Comparison of ENCODE assay signal across 30 cellular contexts in the genomic region with DNA sequence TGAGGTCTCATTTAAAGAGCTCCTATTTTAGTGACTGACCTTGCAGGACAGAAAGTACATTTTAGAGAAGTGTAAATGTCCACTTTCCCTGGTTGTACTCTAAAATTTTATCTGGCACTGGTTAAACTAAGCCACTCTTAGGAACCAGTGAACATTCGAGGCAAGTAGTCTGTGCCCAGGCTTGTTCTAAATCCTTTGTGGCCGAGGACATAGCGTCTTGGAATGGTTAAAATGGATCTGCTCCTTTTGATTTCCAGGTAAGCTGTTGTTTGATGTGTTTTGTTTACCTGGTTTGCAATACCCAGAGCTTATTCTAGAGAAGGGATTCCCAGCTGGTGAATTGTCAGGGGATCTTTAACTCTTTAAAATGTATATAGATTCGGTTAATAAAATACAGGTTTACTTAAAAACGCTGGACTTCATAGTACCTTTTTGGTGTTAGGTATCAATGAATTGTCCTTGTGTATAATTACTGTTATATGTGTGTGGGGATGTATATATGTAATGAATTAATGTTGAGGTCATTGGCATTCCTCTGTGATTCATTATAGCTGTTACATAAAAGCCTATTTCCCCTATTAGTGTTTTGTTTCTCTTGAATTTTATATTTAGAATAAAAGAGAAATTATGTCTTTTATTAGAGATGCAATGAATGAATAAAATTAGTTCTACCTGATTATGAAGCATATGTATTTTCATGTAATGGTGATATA. TPM values are rescaled to one million over a fixed set of nuclear protein-coding genes. Genes with fewer than 3 reads are reported as not detected.
A peak's percentile ranks its signal among the peaks of the same experiment; 100 is the strongest.
DNase-seq lines count a peak whose midpoint lies in the region; ATAC-seq, FAIRE-seq and TF ChIP-seq lines count a peak whose summit lies in the region.
"Had no signal": no experiment of that assay in that cellular context is flagged by ENCODE, and none has a peak within 500 bp of the region (broad histone marks: within the 10 kb centered on the region; RNA-seq: fewer than 3 reads in every experiment).

No MANE protein-coding gene starts in this region.

- peaks cover 60% of the 10 kb centered on the region for H3K4me1 Mint-ChIP-seq in GM23338
- peaks cover 36% of the 10 kb centered on the region for H3K4me1 Mint-ChIP-seq in nephron progenitor cell

- H3K36me3 ChIP-seq in GM23338 (ENCODE audit: insufficient read depth) (no peaks in the 10 kb centered on the region), HUES64 (ENCODE audit: insufficient read depth, low read length) (no peaks in the 10 kb centered on the region), bronchial epithelial cell (ENCODE audit: control insufficient read depth, insufficient read depth, low read length) (no peaks in the 10 kb centered on the region)
- H3K36me3 ChIP-seq: esophagus muscularis mucosa, lower lobe of right lung had no signal

- H3K27ac Mint-ChIP-seq in GM23338 (0 out of 2 replicates have a peak overlapping the region, but pooled peaks have one; percentile 36), nephron progenitor cell (peak overlapping the region; percentile 82)
- H3K27ac Mint-ChIP-seq: activated CD4-positive, alpha-beta T cell treated with anti-CD3 and anti-CD28 coated beads for 36 hours; activated naive CD8-positive, alpha-beta T cell had no signal

- peaks cover 3% of the 10 kb centered on the region; the same call in 1 of the 2 replicates for H4K20me1 ChIP-seq in GM23338 (replicated peaks; ENCODE audit: insufficient read depth)

- no peaks in the 10 kb centered on the region for H3K9me3 ChIP-seq in HUES64 (ENCODE audit: insufficient read depth, low read depth, low read length)
- H3K9me3 ChIP-seq: Caco-2, esophagus muscularis mucosa, lower lobe of right lung had no signal

- H3K27ac ChIP-seq in GM23338 (ENCODE audit: low read depth) (no peak overlapping the region), HUES64 (ENCODE audit: low read depth, low read length) (0 out of 2 replicates have a peak overlapping the region, but pooled peaks have one; percentile 3)
- H3K27ac ChIP-seq: C4-2B, esophagus muscularis mucosa, lower lobe of right lung had no signal

- H2AFZ ChIP-seq in GM23338 = no peak overlapping the region

- peaks cover 5% of the 10 kb centered on the region; the same call in 1 of the 3 replicates for H3K36me3 Mint-ChIP-seq in GM23338 (ENCODE audit: low read depth)
- H3K36me3 Mint-ChIP-seq in nephron progenitor cell (ENCODE audit: low read depth) = peaks cover 33% of the 10 kb centered on the region

- H3K27me3 Mint-ChIP-seq in GM23338 (ENCODE audit: insufficient read depth, low read depth, poor library complexity) = peaks cover 3% of the 10 kb centered on the region
- no peaks in the 10 kb centered on the region for H3K27me3 Mint-ChIP-seq in nephron progenitor cell (ENCODE audit: low read depth, poor library complexity)
- H3K27me3 Mint-ChIP-seq: activated CD4-positive, alpha-beta T cell treated with anti-CD3 and anti-CD28 coated beads for 36 hours; activated naive CD8-positive, alpha-beta T cell; naive thymus-derived CD8-positive, alpha-beta T cell had no signal

- H3K4me3 Mint-ChIP-seq in GM23338 (no peak overlapping the region), nephron progenitor cell (no peak overlapping the region)
- H3K4me3 Mint-ChIP-seq: activated CD4-positive, alpha-beta T cell treated with anti-CD3 and anti-CD28 coated beads for 36 hours; activated naive CD8-positive, alpha-beta T cell had no signal

- WGBS in HUES64 = 87% methylated on average over 5 of the region's 5 CpGs

- peaks cover 97% of the 10 kb centered on the region for H3K79me2 ChIP-seq in GM23338 (replicated peaks; ENCODE audit: insufficient read depth)

- no peak overlapping the region for H3K9ac ChIP-seq in HUES64 (ENCODE audit: low read depth, low read length)

- no peaks in the 10 kb centered on the region for H3K9me3 Mint-ChIP-seq in GM23338
- H3K9me3 Mint-ChIP-seq in nephron progenitor cell = peaks cover 22% of the 10 kb centered on the region
- H3K9me3 Mint-ChIP-seq: naive thymus-derived CD8-positive, alpha-beta T cell had no signal

- H3K27me3 ChIP-seq in GM23338 (ENCODE audit: insufficient read depth) (no peaks in the 10 kb centered on the region), HUES64 (ENCODE audit: insufficient read depth, low read length) (no peaks in the 10 kb centered on the region), bronchial epithelial cell (ENCODE audit: control insufficient read depth, insufficient read depth, low read length) (no peaks in the 10 kb centered on the region)
- H3K27me3 ChIP-seq: esophagus muscularis mucosa had no signal

- no peak for FAIRE-seq in bronchial epithelial cell (lab: Jason Lieb, UNC)
- FAIRE-seq: frontal cortex, RCC 7860 had no signal

- no peak for TF ChIP-seq CTCF in GM23338 (conservative IDR thresholded peaks at IDR 0.05; ENCODE audit: low read depth in 2 of 2)
- no peak for TF ChIP-seq CTCF in bronchial epithelial cell (IDR thresholded peaks at IDR 0.05; ENCODE audit: insufficient read depth, low read length, severe bottlenecking)
- TF ChIP-seq CTCF in nephron progenitor cell (IDR thresholded peaks at IDR 0.05) = no peak

- H3K9me2 ChIP-seq in GM23338 (ENCODE audit: insufficient read depth) = no peaks in the 10 kb centered on the region

- ATAC-seq in GM23338 (no peak), HG03457 (IDR thresholded peaks at IDR 0.05; ENCODE audit: unreplicated experiment) (no peak)
- ATAC-seq: activated CD4-positive, alpha-beta T cell treated with anti-CD3 and anti-CD28 coated beads for 36 hours; lower lobe of right lung; naive thymus-derived CD8-positive, alpha-beta T cell had no signal

- no peak overlapping the region for H3K4me3 ChIP-seq in GM23338
- H3K4me3 ChIP-seq in HUES64 (ENCODE audit: low read length) = no peak overlapping the region
- H3K4me3 ChIP-seq in bronchial epithelial cell (ENCODE audit: low read depth, low read length) = no peak overlapping the region
- H3K4me3 ChIP-seq: esophagus muscularis mucosa, lower lobe of right lung had no signal

- no peak overlapping the region for H3K4me2 ChIP-seq in GM23338

- DNase-seq in GM23338 (ENCODE audit: low spot score) = no peak
- peak; percentile 76 for DNase-seq in bronchial epithelial cell (ENCODE audit: low read depth)
- DNase-seq in nephron progenitor cell = no peak
- no peak for DNase-seq in retina
- DNase-seq in SKM-1 treated with dmso at 0.1 percent for 144 hours (lab: John Stamatoyannopoulos, UW; ENCODE audit: unreplicated experiment) = no peak
- DNase-seq: activated CD4-positive, alpha-beta T cell treated with anti-CD3 and anti-CD28 coated beads for 36 hours; activated effector memory CD4-positive, alpha-beta T cell treated with Interleukin-2 at 50 U/mL for 16 hours; activated T-cell treated with anti-CD3 and anti-CD28 coated beads for 4 hours; anterior cingulate cortex; Caco-2; central memory CD4-positive, alpha-beta T cell; DMS53; Kasumi-1; lower lobe of right lung; naive thymus-derived CD8-positive, alpha-beta T cell; NCI-H1417 treated with DMSO at 0.1 percent for 48 hours; NCI-H2081 treated with DMSO at 0.1 percent for 48 hours; NCI-H345; NCI-H69; SIG-M5; stimulated activated CD4-positive, alpha-beta T cell treated with anti-CD3 and anti-CD28 coated beads, Interleukin-4, amount 100 ng/mL, for 24 hours; T-helper 9 cell; trophoblast cell had no signal

- no peaks in the 10 kb centered on the region for H3F3A ChIP-seq in GM23338 (replicated peaks; ENCODE audit: low read depth)

- H3K4me1 ChIP-seq in GM23338 (ENCODE audit: insufficient read depth) = peaks cover 44% of the 10 kb centered on the region
- H3K4me1 ChIP-seq in HUES64 (ENCODE audit: insufficient read depth, low read length) = peaks cover 50% of the 10 kb centered on the region

TF ChIP-seq in GM23338, 12 proteins besides CTCF, POLR2A, EP300 and RAD21 (continues in another document):
- TF ChIP-seq POLR2AphosphoS5 (IDR thresholded peaks at IDR 0.05; ENCODE audit: low read depth) (no peak), ZNF331 (CRISPR knock-in tag; IDR thresholded peaks at IDR 0.05; ENCODE audit: low read depth) (no peak), EZH2phosphoT487 (IDR thresholded peaks at IDR 0.05; ENCODE audit: unreplicated experiment) (no peak), NANOG (IDR thresholded peaks at IDR 0.05; ENCODE audit: borderline replicate concordance) (no peak)
- TF ChIP-seq, protein P1, sequence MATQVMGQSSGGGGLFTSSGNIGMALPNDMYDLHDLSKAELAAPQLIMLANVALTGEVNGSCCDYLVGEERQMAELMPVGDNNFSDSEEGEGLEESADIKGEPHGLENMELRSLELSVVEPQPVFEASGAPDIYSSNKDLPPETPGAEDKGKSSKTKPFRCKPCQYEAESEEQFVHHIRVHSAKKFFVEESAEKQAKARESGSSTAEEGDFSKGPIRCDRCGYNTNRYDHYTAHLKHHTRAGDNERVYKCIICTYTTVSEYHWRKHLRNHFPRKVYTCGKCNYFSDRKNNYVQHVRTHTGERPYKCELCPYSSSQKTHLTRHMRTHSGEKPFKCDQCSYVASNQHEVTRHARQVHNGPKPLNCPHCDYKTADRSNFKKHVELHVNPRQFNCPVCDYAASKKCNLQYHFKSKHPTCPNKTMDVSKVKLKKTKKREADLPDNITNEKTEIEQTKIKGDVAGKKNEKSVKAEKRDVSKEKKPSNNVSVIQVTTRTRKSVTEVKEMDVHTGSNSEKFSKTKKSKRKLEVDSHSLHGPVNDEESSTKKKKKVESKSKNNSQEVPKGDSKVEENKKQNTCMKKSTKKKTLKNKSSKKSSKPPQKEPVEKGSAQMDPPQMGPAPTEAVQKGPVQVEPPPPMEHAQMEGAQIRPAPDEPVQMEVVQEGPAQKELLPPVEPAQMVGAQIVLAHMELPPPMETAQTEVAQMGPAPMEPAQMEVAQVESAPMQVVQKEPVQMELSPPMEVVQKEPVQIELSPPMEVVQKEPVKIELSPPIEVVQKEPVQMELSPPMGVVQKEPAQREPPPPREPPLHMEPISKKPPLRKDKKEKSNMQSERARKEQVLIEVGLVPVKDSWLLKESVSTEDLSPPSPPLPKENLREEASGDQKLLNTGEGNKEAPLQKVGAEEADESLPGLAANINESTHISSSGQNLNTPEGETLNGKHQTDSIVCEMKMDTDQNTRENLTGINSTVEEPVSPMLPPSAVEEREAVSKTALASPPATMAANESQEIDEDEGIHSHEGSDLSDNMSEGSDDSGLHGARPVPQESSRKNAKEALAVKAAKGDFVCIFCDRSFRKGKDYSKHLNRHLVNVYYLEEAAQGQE (IDR thresholded peaks at IDR 0.05; ENCODE audit: unreplicated experiment) = no peak

RNA-seq across cellular contexts. Expression of gene SNX9, which starts 15.8 kb away (rescaled TPM):
- 21.2 and 23.3 TPM in 2 replicates for total RNA-seq in GM23338 (2014; rRNA removed; shearing (Covaris generic))
- polyA plus RNA-seq in GM23338 (2016; fragmentation: Nextera tagmentation; extraction: Ambion mirVana) = 18.1 and 18.4 TPM in 2 replicates
- 23.2 TPM for polyA plus RNA-seq in HUES64 (2013, experiment 1 of 2)
- 24.6 TPM for polyA plus RNA-seq in HUES64 (2013, experiment 2 of 2)
- total RNA-seq in bronchial epithelial cell = 25.5 and 26.6 TPM in 2 replicates
